8 cellular contexts compared by ENCODE assay signal in genomic region chr12:96427269-96427729, GRCh38. TPM values are rescaled to one million over a fixed set of nuclear protein-coding genes. Genes with fewer than 3 reads are reported as not detected.
A peak's percentile ranks its signal among the peaks of the same experiment; 100 is the strongest.
DNase-seq lines count a peak whose midpoint lies in the region; ATAC-seq and TF ChIP-seq lines count a peak whose summit lies in the region.

No MANE protein-coding gene starts in this region.

- H3K9me3 ChIP-seq in Peyer's patch = no peaks in the 10 kb centered on the region

- H3K4me3 ChIP-seq in Peyer's patch = no peak overlapping the region
- H3K4me3 ChIP-seq in urinary bladder (ENCODE audit: low read depth, low read length) = no peak overlapping the region

- peak in 1 of 2 donors; percentile 10 for TF ChIP-seq POLR2A in Peyer's patch (IDR thresholded peaks at IDR 0.05)

- CTCF ChIA-PET in GM10248 (lab: Yijun Ruan, JAX) = interaction anchor here (1.4 to 1.9 kb wide), 2 partner anchors 20 to 28 kb away, joined by 3 to 4 read pairs; no protein-coding TSS in a partner anchor

- H3K9me3 Mint-ChIP-seq in mesothelial cell of epicardium = peaks cover 2% of the 10 kb centered on the region

- H3K4me1 ChIP-seq in Peyer's patch = no peaks in the 10 kb centered on the region
- no peaks in the 10 kb centered on the region for H3K4me1 ChIP-seq in urinary bladder (ENCODE audit: insufficient read depth)

- 20% methylated on average over 6 of the region's 6 CpGs for WGBS in urinary bladder

- peak overlapping the region; percentile 88 for H3K27ac Mint-ChIP-seq in mesothelial cell of epicardium

- POLR2A ChIA-PET in GM10248 (lab: Yijun Ruan, JAX) = no interaction called here

- TF ChIP-seq CTCF in Peyer's patch (IDR thresholded peaks at IDR 0.05) (no peak), mesothelial cell of epicardium (IDR thresholded peaks at IDR 0.05; ENCODE audit: unreplicated experiment) (no peak), GM10248 (IDR thresholded peaks at IDR 0.05; ENCODE audit: control extremely low read depth, extremely low read depth, low read depth, missing control alignments) (no peak)

- DNase-seq in EH (ENCODE audit: low read depth) (peak; percentile 100), Peyer's patch (peak in 2 of 3 donors; percentile 50 to 64), dermis microvascular lymphatic vessel endothelial cell (ENCODE audit: low read depth in 2 of 2) (peak; percentile 69 to 99), mesothelial cell of epicardium (ENCODE audit: low spot score in 2 of 2, unreplicated experiment in 2 of 2) (peak in 1 of 2 experiments; percentile 40), GM10248 (ENCODE audit: extremely low spot score) (no peak)

- H3K27ac ChIP-seq in Peyer's patch (peak overlapping the region in 2 of 4 donors; percentile 54 to 80), urinary bladder (ENCODE audit: low read depth) (peak overlapping the region; percentile 31)

- no peaks in the 10 kb centered on the region for H3K27me3 Mint-ChIP-seq in mesothelial cell of epicardium (ENCODE audit: low read depth)

- H3K4me3 Mint-ChIP-seq in mesothelial cell of epicardium = no peak overlapping the region

- H3K36me3 Mint-ChIP-seq in mesothelial cell of epicardium = no peaks in the 10 kb centered on the region

- H3K36me3 ChIP-seq in Peyer's patch (no peaks in the 10 kb centered on the region), urinary bladder (ENCODE audit: insufficient read depth) (no peaks in the 10 kb centered on the region)

- H3K4me1 Mint-ChIP-seq in mesothelial cell of epicardium = peaks cover 18% of the 10 kb centered on the region

- ATAC-seq in GM18861 (IDR thresholded peaks at IDR 0.05; ENCODE audit: unreplicated experiment) = no peak
- ATAC-seq in HG03378 (IDR thresholded peaks at IDR 0.05; ENCODE audit: unreplicated experiment) = no peak

- H3K27me3 ChIP-seq in Peyer's patch = no peaks in the 10 kb centered on the region

RNA-seq across cellular contexts. Expression of gene CDK17, which starts 27.1 kb away (rescaled TPM):
- total RNA-seq in Peyer's patch (100 to 1,000 TPM in 1 of 4 donors, 10 to 100 TPM in 3; 41.2 to 126 (median 45.7) TPM), dermis microvascular lymphatic vessel endothelial cell (99.9 and 131 TPM in 2 replicates), mesothelial cell of epicardium (38.9 to 40.5 TPM (median 39.1 TPM) in 3 replicates), urinary bladder (127 TPM)
- polyA plus RNA-seq in urinary bladder = 16.7 TPM
